15 cellular contexts compared by ENCODE assay signal in the genomic region with DNA sequence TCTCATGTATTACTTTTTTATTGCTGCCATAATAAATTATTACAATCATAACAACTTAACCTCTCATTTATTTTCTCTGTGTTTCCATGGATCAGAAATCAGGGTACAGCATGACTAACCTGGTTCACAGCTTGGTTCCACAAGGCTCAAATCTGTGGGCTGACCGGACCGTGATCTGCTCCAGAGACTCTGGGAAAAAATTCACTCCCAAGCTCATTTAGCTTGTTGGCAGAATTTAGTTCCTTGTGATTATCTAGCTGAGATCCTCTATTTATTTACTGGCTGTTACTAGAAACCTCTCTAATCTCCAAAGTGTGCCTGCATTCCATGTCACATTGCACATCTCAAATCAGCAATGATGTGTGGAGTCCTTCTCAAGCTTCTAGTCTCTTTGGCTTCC.
DNase-seq lines count a peak whose midpoint lies in the region; ATAC-seq and TF ChIP-seq lines count a peak whose summit lies in the region.
"Had no signal": no experiment of that assay in that cellular context is flagged by ENCODE, and none has a peak within 500 bp of the region (broad histone marks: within the 10 kb centered on the region; RNA-seq: fewer than 3 reads in every experiment).

No MANE protein-coding gene starts in this region.

- H3K9me3 ChIP-seq in endodermal cell (ENCODE audit: control insufficient read depth, low read length) = no peaks in the 10 kb centered on the region
- H3K9me3 ChIP-seq: BLaER1 treated with 17β-estradiol and CSF1 and Interleukin-3, amounts not matched to agents 10 nM and 100 nM had no signal

- H3K27ac Mint-ChIP-seq in activated CD8-positive, alpha-beta T cell treated with anti-CD3 and anti-CD28 coated beads for 36 hours = no peak overlapping the region
- no peak overlapping the region for H3K27ac Mint-ChIP-seq in endodermal cell
- H3K27ac Mint-ChIP-seq: CD4-positive, CD25-positive, alpha-beta regulatory T cell had no signal

- H3K4me1 ChIP-seq in endodermal cell (ENCODE audit: control insufficient read depth, insufficient read depth, low read length) = no peaks in the 10 kb centered on the region
- H3K4me1 ChIP-seq: BLaER1 treated with 17β-estradiol and CSF1 and Interleukin-3, amounts not matched to agents 10 nM and 100 nM had no signal

- no peak overlapping the region for H3K9ac ChIP-seq in endodermal cell (ENCODE audit: extremely low read depth, low read length, poor library complexity, severe bottlenecking)
- H3K9ac ChIP-seq: BLaER1 treated with 17β-estradiol and CSF1 and Interleukin-3, amounts not matched to agents 10 nM and 100 nM; GM23248 had no signal

- no peaks in the 10 kb centered on the region for H3K27me3 Mint-ChIP-seq in activated CD8-positive, alpha-beta T cell treated with anti-CD3 and anti-CD28 coated beads for 36 hours
- no peaks in the 10 kb centered on the region for H3K27me3 Mint-ChIP-seq in endodermal cell (ENCODE audit: insufficient read depth)
- H3K27me3 Mint-ChIP-seq: CD4-positive, CD25-positive, alpha-beta regulatory T cell had no signal

- no peak for ATAC-seq in activated CD8-positive, alpha-beta T cell treated with anti-CD3 and anti-CD28 coated beads for 36 hours

- no peak overlapping the region for H3K4me3 Mint-ChIP-seq in activated CD8-positive, alpha-beta T cell treated with anti-CD3 and anti-CD28 coated beads for 36 hours
- H3K4me3 Mint-ChIP-seq in endodermal cell = no peak overlapping the region
- H3K4me3 Mint-ChIP-seq: CD4-positive, CD25-positive, alpha-beta regulatory T cell had no signal

- intact Hi-C loops in activated CD8-positive, alpha-beta T cell treated with anti-CD3 and anti-CD28 coated beads for 36 hours (cut with micrococcal nuclease) = no loop called here

- H3K9me3 Mint-ChIP-seq in activated CD8-positive, alpha-beta T cell treated with anti-CD3 and anti-CD28 coated beads for 36 hours = no peaks in the 10 kb centered on the region
- H3K9me3 Mint-ChIP-seq in endodermal cell = no peaks in the 10 kb centered on the region

- CTCF ChIA-PET in activated CD8-positive, alpha-beta T cell treated with anti-CD3 and anti-CD28 coated beads for 36 hours (lab: Charles Lee) = no interaction called here

- DNase-seq in NCI-H226 (peak; percentile 25), left kidney (ENCODE audit: low read depth, low spot score) (peak; percentile 12), renal cortical epithelial cell (ENCODE audit: low read depth) (peak; percentile 32), cortex of kidney (lab: John Stamatoyannopoulos, UW) (no peak), SHP77 treated with DMSO at 0.1 percent for 48 hours (lab: John Stamatoyannopoulos, UW) (no peak), endodermal cell (no peak)
- no peak for DNase-seq in activated CD8-positive, alpha-beta T cell treated with anti-CD3 and anti-CD28 coated beads for 36 hours
- DNase-seq: ACHN; Calu3; CD4-positive, CD25-positive, alpha-beta regulatory T cell; DMS 273 treated with DMSO at 0.1 percent for 48 hours; GM23248; H7; IMR-90 had no signal

- H3K36me3 Mint-ChIP-seq in activated CD8-positive, alpha-beta T cell treated with anti-CD3 and anti-CD28 coated beads for 36 hours (ENCODE audit: low read depth) = no peaks in the 10 kb centered on the region
- H3K36me3 Mint-ChIP-seq in endodermal cell (ENCODE audit: low read depth) = no peaks in the 10 kb centered on the region
- H3K36me3 Mint-ChIP-seq: CD4-positive, CD25-positive, alpha-beta regulatory T cell had no signal

- no peaks in the 10 kb centered on the region for H3K27me3 ChIP-seq in endodermal cell (ENCODE audit: control insufficient read depth, insufficient read depth, low read length, poor library complexity, severe bottlenecking)
- H3K27me3 ChIP-seq: BLaER1 treated with 17β-estradiol and CSF1 and Interleukin-3, amounts not matched to agents 10 nM and 100 nM had no signal

- H3K4me3 ChIP-seq in endodermal cell (ENCODE audit: low read length) = no peak overlapping the region
- H3K4me3 ChIP-seq: BLaER1 treated with 17β-estradiol and CSF1 and Interleukin-3, amounts not matched to agents 10 nM and 100 nM; GM23248 had no signal

- TF ChIP-seq CTCF in activated CD8-positive, alpha-beta T cell treated with anti-CD3 and anti-CD28 coated beads for 36 hours (IDR thresholded peaks at IDR 0.05) = no peak
- TF ChIP-seq CTCF in endodermal cell (conservative IDR thresholded peaks at IDR 0.05) = no peak

- POLR2A ChIA-PET in activated CD8-positive, alpha-beta T cell treated with anti-CD3 and anti-CD28 coated beads for 36 hours (lab: Charles Lee) = no interaction called here

- no peaks in the 10 kb centered on the region for H3K4me1 Mint-ChIP-seq in activated CD8-positive, alpha-beta T cell treated with anti-CD3 and anti-CD28 coated beads for 36 hours (ENCODE audit: low read depth)
- H3K4me1 Mint-ChIP-seq in endodermal cell = no peaks in the 10 kb centered on the region
- H3K4me1 Mint-ChIP-seq: CD4-positive, CD25-positive, alpha-beta regulatory T cell had no signal

- H3K36me3 ChIP-seq in endodermal cell (ENCODE audit: control insufficient read depth, insufficient read depth, low read length) = no peaks in the 10 kb centered on the region
- H3K36me3 ChIP-seq: BLaER1 treated with 17β-estradiol and CSF1 and Interleukin-3, amounts not matched to agents 10 nM and 100 nM had no signal

- WGBS in endodermal cell (ENCODE audit: insufficient coverage in 1 of 2, insufficient read length in 1 of 2), 2 experiments = 45 to 50% methylated on average over 2 of the region's 2 CpGs

- no peak overlapping the region for H3K27ac ChIP-seq in endodermal cell (ENCODE audit: low read depth, low read length)
- H3K27ac ChIP-seq: BLaER1 treated with 17β-estradiol and CSF1 and Interleukin-3, amounts not matched to agents 10 nM and 100 nM; GM23248 had no signal

Comparison
In these comparisons a context has a peak if more than half of its experiments do, and no peak if none do; other contexts are left out.
1. DNase-seq: peak in NCI-H226 (single experiment), left kidney (single experiment) and renal cortical epithelial cell (single experiment); none in cortex of kidney (single experiment), SHP77 treated with DMSO at 0.1 percent for 48 hours (single experiment), activated CD8-positive, alpha-beta T cell treated with anti-CD3 and anti-CD28 coated beads for 36 hours (single experiment) and endodermal cell (single experiment).